27 cellular contexts compared by ENCODE assay signal in the genomic region with DNA sequence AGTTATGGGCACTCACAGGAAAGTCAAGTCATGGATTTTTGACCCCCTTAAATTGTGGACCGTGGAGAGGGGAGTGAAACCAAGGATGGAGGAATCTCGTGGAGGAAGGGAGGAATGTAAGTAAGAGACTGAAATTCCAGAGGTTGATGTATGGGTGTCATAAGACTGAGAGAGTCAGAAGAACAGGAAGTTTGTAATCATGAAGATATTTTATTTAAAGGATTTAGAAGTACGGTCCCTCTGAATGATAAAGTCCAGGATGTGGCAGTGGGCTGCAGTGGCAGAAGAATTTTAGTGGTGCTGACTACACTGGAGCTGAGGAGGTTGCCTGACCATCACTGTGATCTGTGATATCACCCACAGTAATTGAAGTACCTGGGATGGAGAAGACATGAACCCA. TPM values are rescaled to one million over a fixed set of nuclear protein-coding genes. Genes with fewer than 3 reads are reported as not detected.
DNase-seq lines count a peak whose midpoint lies in the region; TF ChIP-seq lines count a peak whose summit lies in the region.
"Had no signal": no experiment of that assay in that cellular context is flagged by ENCODE, and none has a peak within 500 bp of the region (broad histone marks: within the 10 kb centered on the region; RNA-seq: fewer than 3 reads in every experiment).

No MANE protein-coding gene starts in this region.

- no peaks in the 10 kb centered on the region for H3K27me3 ChIP-seq in stomach
- H3K27me3 ChIP-seq: tibial nerve had no signal

- peaks cover 11% of the 10 kb centered on the region for H3K36me3 Mint-ChIP-seq in chondrocyte (ENCODE audit: low read depth)
- peaks cover 4% of the 10 kb centered on the region for H3K36me3 Mint-ChIP-seq in nephron progenitor cell (ENCODE audit: low read depth)
- H3K36me3 Mint-ChIP-seq: CD14-positive monocyte had no signal

- DNase-seq in EH (ENCODE audit: low read depth) (peak; percentile 87), M059J (ENCODE audit: low read depth) (peak; percentile 45), chondrocyte (ENCODE audit: low spot score) (no peak), nephron progenitor cell (no peak), DMS153 treated with DMSO at 0.1 percent for 48 hours (lab: John Stamatoyannopoulos, UW; ENCODE audit: unreplicated experiment) (no peak), SW480 (ENCODE audit: low spot score) (no peak), stomach (no peak)
- DNase-seq in activated CD4-positive, alpha-beta T cell treated with anti-CD3 and anti-CD28 coated beads, Interleukin-2, amount 50 U/mL, for 48 hours: no peak
- DNase-seq: ACHN; activated CD4-positive, alpha-beta T cell treated with anti-CD3 and anti-CD28 coated beads for 36 hours; activated naive CD4-positive, alpha-beta T cell treated with anti-CD3 and anti-CD28 coated beads, Interleukin-2, amount 50 U/mL, for 16 hours; activated T-cell treated with anti-CD3 and anti-CD28 coated beads, Interleukin-2, amount 50 U/mL, for 72 hours; anterior cingulate cortex; cerebellar nuclear complex; effector CD4-positive, alpha-beta T cell; erythroblast; GOT3; kidney glomerular epithelial cell; NCI-H146; NCI-H2171; NCI-H526 treated with DMSO at 0.1 percent for 48 hours; occipital lobe; retina; stimulated activated CD4-positive, alpha-beta T cell treated with anti-CD3 and anti-CD28 coated beads, Interleukin-4, amount 100 ng/mL, for 4 hours; stimulated activated naive CD8-positive, alpha-beta T cell treated with anti-CD3 and anti-CD28 coated beads, Interleukin-15, amount 100 ng/mL, for 72 hours had no signal

- H3K9me3 Mint-ChIP-seq in chondrocyte (ENCODE audit: low read depth) (peaks cover 6% of the 10 kb centered on the region), nephron progenitor cell (no peaks in the 10 kb centered on the region)
- H3K9me3 Mint-ChIP-seq: activated T-cell treated with anti-CD3 and anti-CD28 coated beads, Interleukin-2, amount 50 U/mL, for 72 hours; CD14-positive monocyte; stimulated activated naive CD8-positive, alpha-beta T cell treated with anti-CD3 and anti-CD28 coated beads, Interleukin-15, amount 100 ng/mL, for 72 hours had no signal

- no peaks in the 10 kb centered on the region for H3K9me3 ChIP-seq in stomach
- H3K9me3 ChIP-seq: tibial nerve had no signal

- H3K4me1 Mint-ChIP-seq in chondrocyte (ENCODE audit: low read depth): peaks cover 49% of the 10 kb centered on the region
- H3K4me1 Mint-ChIP-seq in nephron progenitor cell: peaks cover 15% of the 10 kb centered on the region
- H3K4me1 Mint-ChIP-seq: activated CD4-positive, alpha-beta T cell treated with anti-CD3 and anti-CD28 coated beads for 36 hours had no signal

- H3K4me3 Mint-ChIP-seq in chondrocyte (ENCODE audit: unreplicated experiment): peak overlapping the region; percentile 9
- no peak overlapping the region for H3K4me3 Mint-ChIP-seq in nephron progenitor cell
- H3K4me3 Mint-ChIP-seq: activated CD4-positive, alpha-beta T cell treated with anti-CD3 and anti-CD28 coated beads for 36 hours; activated T-cell treated with anti-CD3 and anti-CD28 coated beads, Interleukin-2, amount 50 U/mL, for 72 hours; CD14-positive monocyte; stimulated activated naive CD8-positive, alpha-beta T cell treated with anti-CD3 and anti-CD28 coated beads, Interleukin-15, amount 100 ng/mL, for 72 hours had no signal

- WGBS in stomach, 5 donors: 77 to 82% (median 82%) methylated on average over 3 of the region's 3 CpGs

- H3K27ac Mint-ChIP-seq in chondrocyte (ENCODE audit: unreplicated experiment): peak overlapping the region; percentile 86
- peak overlapping the region; percentile 14 for H3K27ac Mint-ChIP-seq in nephron progenitor cell
- H3K27ac Mint-ChIP-seq: activated CD4-positive, alpha-beta T cell treated with anti-CD3 and anti-CD28 coated beads for 36 hours; activated T-cell treated with anti-CD3 and anti-CD28 coated beads, Interleukin-2, amount 50 U/mL, for 72 hours; stimulated activated naive CD8-positive, alpha-beta T cell treated with anti-CD3 and anti-CD28 coated beads, Interleukin-15, amount 100 ng/mL, for 72 hours had no signal

- no peak for TF ChIP-seq CTCF in chondrocyte (IDR thresholded peaks at IDR 0.05)
- no peak for TF ChIP-seq CTCF in nephron progenitor cell (IDR thresholded peaks at IDR 0.05)
- no peak for TF ChIP-seq CTCF in stomach (IDR thresholded peaks at IDR 0.05)

- TF ChIP-seq EP300 in stomach (IDR thresholded peaks at IDR 0.05): no peak

- no peak overlapping the region for H3K4me3 ChIP-seq in stomach
- H3K4me3 ChIP-seq: tibial nerve had no signal

- no peak for TF ChIP-seq POLR2A in stomach (IDR thresholded peaks at IDR 0.05)

- H3K27me3 Mint-ChIP-seq in chondrocyte (ENCODE audit: low read depth) (no peaks in the 10 kb centered on the region), nephron progenitor cell (ENCODE audit: low read depth, poor library complexity) (peaks cover 8% of the 10 kb centered on the region)

- H3K4me1 ChIP-seq in stomach: peaks cover 0 to 8% (median 0%) of the 10 kb centered on the region in 4 donors

- intact Hi-C loops in stomach (cut with DNase I; ENCODE audit: low total_unique reads): no loop called here

- H3K36me3 ChIP-seq in stomach: no peaks in the 10 kb centered on the region
- H3K36me3 ChIP-seq: tibial nerve had no signal

- no peak overlapping the region for H3K27ac ChIP-seq in stomach
- H3K27ac ChIP-seq: tibial nerve had no signal

RNA-seq across cellular contexts. Expression of a gene that starts 57.8 kb away (rescaled TPM):
- 14.8 and 18.2 TPM in 2 replicates for total RNA-seq in M059J (2014; rRNA removed; shearing (Covaris generic))
- total RNA-seq in chondrocyte (17.7 to 20.0 TPM (median 18.7 TPM) in 3 replicates), stomach (10 to 100 TPM in 1 of 5 donors, 1 to 10 TPM in 4; 1.4 to 16.3 (median 3.6) TPM)
- polyA plus RNA-seq in stomach: 1 to 10 TPM in 1 of 3 donors, under 1 TPM in 2; 0.61 to 1.2 (median 0.68) TPM
- total RNA-seq: activated CD4-positive, alpha-beta T cell treated with anti-CD3 and anti-CD28 coated beads for 36 hours had no signal
- polyA plus RNA-seq: CD14-positive monocyte had no signal

Comparison
In these comparisons a context has a peak if more than half of its experiments do, and no peak if none do; other contexts are left out.
1. DNase-seq: peak in EH (single experiment) and M059J (single experiment); none in chondrocyte (single experiment), nephron progenitor cell (single experiment), DMS153 treated with DMSO at 0.1 percent for 48 hours (single experiment), SW480 (single experiment), stomach (single experiment) and activated CD4-positive, alpha-beta T cell treated with anti-CD3 and anti-CD28 coated beads, Interleukin-2, amount 50 U/mL, for 48 hours (0 of 2).